ENCODE assay signal across 9 cellular contexts in genomic region chr17:49993423-49994037, GRCh38. TPM values are rescaled to one million over a fixed set of nuclear protein-coding genes. Genes with fewer than 3 reads are reported as not detected.
DNase-seq lines count a peak whose midpoint lies in the region; ATAC-seq and TF ChIP-seq lines count a peak whose summit lies in the region.
"Had no signal": no experiment of that assay in that cellular context is flagged by ENCODE, and none has a peak within 500 bp of the region (broad histone marks: within the 10 kb centered on the region; RNA-seq: fewer than 3 reads in every experiment).

No MANE protein-coding gene starts in this region.

- H3K9me3 ChIP-seq in GM23248 (ENCODE audit: low read depth) (no peaks in the 10 kb centered on the region), WERI-Rb-1 (ENCODE audit: severe bottlenecking) (no peaks in the 10 kb centered on the region), neural progenitor cell (ENCODE audit: low read depth) (no peaks in the 10 kb centered on the region)

- ATAC-seq in HG02678 (IDR thresholded peaks at IDR 0.05; ENCODE audit: unreplicated experiment) (no peak), HG03342 (IDR thresholded peaks at IDR 0.05; ENCODE audit: unreplicated experiment) (no peak), GM21390 (IDR thresholded peaks at IDR 0.05; ENCODE audit: unreplicated experiment) (no peak)

- peak overlapping the region; percentile 83 for H3K4me3 Mint-ChIP-seq in neural progenitor cell

- H3K27me3 Mint-ChIP-seq in neural progenitor cell (ENCODE audit: insufficient read depth, low read depth) = peaks cover 69% of the 10 kb centered on the region

- DNase-seq in GM23248 (peak; percentile 67), WERI-Rb-1 (peak; percentile 37), fibroblast of mammary gland (ENCODE audit: low read depth) (no peak), neural progenitor cell (ENCODE audit: low spot score) (peak; percentile 76), LoVo (ENCODE audit: low spot score) (no peak)

- WGBS in GM23248 (ENCODE audit: low coverage in 1 of 2, low lambda C conversion rate in 2 of 2, missing lambda C conversion rate in 2 of 2), 2 experiments = 14 to 16% methylated on average over 29 to 69 of the region's 77 CpGs

- H3K4me3 ChIP-seq in GM23248 (peak overlapping the region; percentile 70), WERI-Rb-1 (ENCODE audit: low read depth, low read length) (peak overlapping the region; percentile 55), fibroblast of mammary gland (ENCODE audit: control insufficient read depth, low read depth, low read length) (peak overlapping the region; percentile 3), neural progenitor cell (peak overlapping the region; percentile 56)

- in situ Hi-C loops in GM23248 (cut with MboI) = loop anchor here (5.0 to 25.0 kb wide), 2 partner anchors 121 to 431 kb away; no protein-coding TSS in a partner anchor

- TF ChIP-seq CTCF in WERI-Rb-1 (IDR thresholded peaks at IDR 0.05; ENCODE audit: low read depth, low read length) (no peak), fibroblast of mammary gland (conservative IDR thresholded peaks at IDR 0.05; ENCODE audit: control insufficient read depth, insufficient read depth, low read depth, low read length) (no peak), neural progenitor cell (IDR thresholded peaks at IDR 0.05) (no peak)

- peaks cover 5% of the 10 kb centered on the region; the same call in 1 of the 2 replicates for H3K27me3 ChIP-seq in GM23248 (replicated peaks; ENCODE audit: insufficient read depth)
- H3K27me3 ChIP-seq in WERI-Rb-1 (ENCODE audit: insufficient read depth, low read depth, severe bottlenecking) = peaks cover 6% of the 10 kb centered on the region
- H3K27me3 ChIP-seq in neural progenitor cell = peaks cover 96% of the 10 kb centered on the region

- H3K27ac Mint-ChIP-seq in neural progenitor cell = no peak overlapping the region

- peak overlapping the region; percentile 57 for H3K9ac ChIP-seq in GM23248
- no peak overlapping the region for H3K9ac ChIP-seq in neural progenitor cell

- no peaks in the 10 kb centered on the region for H3K36me3 ChIP-seq in GM23248 (ENCODE audit: low read depth)
- H3K36me3 ChIP-seq in WERI-Rb-1 = peaks cover 9% of the 10 kb centered on the region
- no peaks in the 10 kb centered on the region for H3K36me3 ChIP-seq in neural progenitor cell

- H2AFZ ChIP-seq in GM23248 (peak overlapping the region; percentile 67), neural progenitor cell (replicated peaks) (peak overlapping the region; percentile 97)

- no peaks in the 10 kb centered on the region for H3K9me3 Mint-ChIP-seq in neural progenitor cell

- no peaks in the 10 kb centered on the region for H3K9me2 ChIP-seq in GM23248 (ENCODE audit: insufficient read depth)

- H3K4me1 Mint-ChIP-seq in neural progenitor cell = peaks cover 26% of the 10 kb centered on the region

- peak overlapping the region; percentile 75 for H3K4me2 ChIP-seq in GM23248 (ENCODE audit: unreplicated experiment)
- peak overlapping the region; percentile 93 for H3K4me2 ChIP-seq in neural progenitor cell

- H4K20me1 ChIP-seq in GM23248 (ENCODE audit: insufficient read depth) (no peaks in the 10 kb centered on the region), neural progenitor cell (ENCODE audit: low read depth) (no peaks in the 10 kb centered on the region)

- no peaks in the 10 kb centered on the region for H3K36me3 Mint-ChIP-seq in neural progenitor cell

- H3K27ac ChIP-seq in GM23248 (no peak overlapping the region), WERI-Rb-1 (no peak overlapping the region), neural progenitor cell (no peak overlapping the region)

- H3K4me1 ChIP-seq in GM23248 (ENCODE audit: insufficient read depth) (0 out of 2 replicates have a peak, but pooled peaks cover 6% of the 10 kb centered on the region), neural progenitor cell (peaks cover 14% of the 10 kb centered on the region)

- no peaks in the 10 kb centered on the region for H3K79me2 ChIP-seq in GM23248 (ENCODE audit: insufficient read depth)
- H3K79me2 ChIP-seq in neural progenitor cell (ENCODE audit: low read depth) = no peaks in the 10 kb centered on the region

- H3F3A ChIP-seq in GM23248 (ENCODE audit: insufficient read depth) (0 out of 2 replicates have a peak, but pooled peaks cover under 1% of the 10 kb centered on the region), neural progenitor cell (ENCODE audit: low read depth) (peaks cover 38% of the 10 kb centered on the region)

RNA-seq across cellular contexts. Expression of gene DLX3, which starts 1.5 kb away (rescaled TPM):
- 0.43 and 0.51 TPM in 2 replicates for total RNA-seq in GM23248 (2014; rRNA removed; shearing (Covaris generic))
- 1.0 and 1.4 TPM in 2 replicates for polyA plus RNA-seq in GM23248 (2016; fragmentation: Nextera tagmentation; extraction: Ambion mirVana)
- total RNA-seq in neural progenitor cell (ENCODE audit: low replicate concordance) = 0.04 and 0.87 TPM in 2 replicates
- total RNA-seq: RPMI7951 had no signal

RNA-seq across cellular contexts. Expression of gene DLX4, which starts 24.5 kb away (rescaled TPM):
- total RNA-seq in GM23248 (2014; rRNA removed; shearing (Covaris generic)) = 0.76 TPM in 1 of 2 replicates, not detected in the other
- polyA plus RNA-seq in GM23248 (2016; fragmentation: Nextera tagmentation; extraction: Ambion mirVana) = 0.15 and 0.40 TPM in 2 replicates
- 0.53 TPM in 1 of 2 replicates, not detected in the other for total RNA-seq in neural progenitor cell (ENCODE audit: low replicate concordance)
- total RNA-seq: RPMI7951 had no signal

Comparison
In these comparisons a context has a peak if more than half of its experiments do, and no peak if none do; other contexts are left out.
1. DNase-seq: peak in GM23248 (single experiment), WERI-Rb-1 (single experiment) and neural progenitor cell (single experiment); none in fibroblast of mammary gland (single experiment) and LoVo (single experiment).
2. H3K4me3 ChIP-seq: peak in every context shown above with its lines; median percentile 70 in GM23248; 56 in neural progenitor cell; 55 in WERI-Rb-1; 3 in fibroblast of mammary gland.